In the genomic region with DNA sequence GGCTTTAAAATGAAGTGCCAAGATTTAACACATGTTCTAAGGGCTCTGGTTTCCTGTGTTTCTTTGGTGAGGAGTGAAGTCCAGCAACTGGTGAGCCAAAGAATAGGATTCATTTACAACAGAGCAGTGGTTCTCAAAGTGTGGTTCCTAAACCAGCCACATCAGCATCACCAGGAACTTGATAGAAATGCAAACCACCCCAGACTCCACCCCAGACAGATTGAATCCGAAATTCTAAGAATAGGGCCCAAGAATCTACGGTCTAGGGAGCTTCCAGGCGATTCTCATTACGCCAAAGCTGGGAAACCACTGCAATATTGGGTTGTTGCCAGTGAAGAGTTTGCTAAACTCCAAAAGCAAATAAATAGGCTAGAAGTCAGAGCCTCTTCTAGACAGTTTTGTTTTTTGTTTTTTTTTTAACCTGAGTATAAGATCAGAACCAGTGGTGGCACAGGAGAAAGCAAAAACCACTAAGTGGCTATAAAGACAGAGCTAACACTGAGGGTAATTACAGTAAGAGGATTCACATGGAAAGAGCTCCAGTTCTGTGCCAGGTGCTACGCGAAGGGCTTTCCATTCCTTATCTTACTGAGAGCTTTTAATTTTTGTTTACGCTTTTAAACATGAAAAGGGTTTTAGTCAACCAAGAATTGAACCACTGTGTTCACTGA, we compare ENCODE assay signal across 10 cellular contexts. TPM values are rescaled to one million over a fixed set of nuclear protein-coding genes. Genes with fewer than 3 reads are reported as not detected.
A peak's percentile ranks its signal among the peaks of the same experiment; 100 is the strongest.
DNase-seq lines count a peak whose midpoint lies in the region; ATAC-seq and TF ChIP-seq lines count a peak whose summit lies in the region.
"Had no signal": no experiment of that assay in that cellular context is flagged by ENCODE, and none has a peak within 500 bp of the region (broad histone marks: within the 10 kb centered on the region; RNA-seq: fewer than 3 reads in every experiment).

No MANE protein-coding gene starts in this region.

- TF ChIP-seq CTCF in heart left ventricle (IDR thresholded peaks at IDR 0.05): peak in 2 of 12 donors; percentile 12 to 20
- no peak for TF ChIP-seq CTCF in A673 (conservative IDR thresholded peaks at IDR 0.05; ENCODE audit: low read depth, low read length)

- CTCF ChIA-PET in A673 (lab: Charles Lee): no interaction called here

- POLR2A ChIA-PET in A673 (lab: Charles Lee; ENCODE audit: low non-redundant PET): no interaction called here

- H3K36me3 ChIP-seq in SJCRH30: no peaks in the 10 kb centered on the region
- no peaks in the 10 kb centered on the region for H3K36me3 ChIP-seq in heart left ventricle
- H3K36me3 ChIP-seq in skeletal muscle tissue (ENCODE audit: control insufficient read depth in 3 of 3, insufficient read depth in 3 of 3, low read length in 3 of 3): no peaks in the 10 kb centered on the region
- H3K36me3 ChIP-seq in A673 (ENCODE audit: insufficient read depth, low read length, poor library complexity, severe bottlenecking): no peaks in the 10 kb centered on the region

- intact Hi-C loops in heart left ventricle (cut with DNase I) (loop anchor here in 7 of 10 donors (1.0 to 5.0 kb wide), 6 partner anchors 35 to 68 kb away; a partner anchor contains a TSS), A673 (cut with micrococcal nuclease; ENCODE audit: unreplicated experiment) (no loop called here)

- H3K27me3 ChIP-seq in SJCRH30 (no peaks in the 10 kb centered on the region), heart left ventricle (no peaks in the 10 kb centered on the region), skeletal muscle tissue (ENCODE audit: control insufficient read depth in 3 of 3, insufficient read depth in 3 of 3, low read length in 3 of 3) (no peaks in the 10 kb centered on the region), A673 (replicated peaks; ENCODE audit: insufficient read depth, low read depth, low read length, poor library complexity) (no peaks in the 10 kb centered on the region)

- WGBS in heart left ventricle, 4 donors: 36 to 62% (median 40%) methylated on average over 7 of the region's 7 CpGs

- H3K27ac ChIP-seq in SJCRH30: peak overlapping the region; percentile 36
- H3K27ac ChIP-seq in heart left ventricle: peak overlapping the region; percentile 79 to 94 (median 86)
- peak overlapping the region; percentile 84 for H3K27ac ChIP-seq in skeletal muscle tissue (ENCODE audit: low read depth, low read length)
- no peak overlapping the region for H3K27ac ChIP-seq in A673 (ENCODE audit: low read depth, low read length, poor library complexity, severe bottlenecking)

- peak; percentile 45 to 74 (median 66) for ATAC-seq in heart left ventricle
- no peak for ATAC-seq in HG03571 (IDR thresholded peaks at IDR 0.05; ENCODE audit: unreplicated experiment)
- ATAC-seq: activated T-cell treated with anti-CD3 and anti-CD28 coated beads, Interleukin-2, amount 50 U/mL, for 72 hours had no signal

- peak; percentile 59 for DNase-seq in GM03348 (ENCODE audit: low spot score)
- DNase-seq in SJCRH30: peak in 1 of 2 experiments; percentile 36
- peak in 4 of 5 donors; percentile 28 to 51 (median 39) for DNase-seq in heart left ventricle
- no peak for DNase-seq in SW 1271 (lab: John Stamatoyannopoulos, UW)
- DNase-seq in iPS-NIHi11 (ENCODE audit: low spot score): no peak
- no peak for DNase-seq in A673 (ENCODE audit: low spot score)
- DNase-seq: activated T-cell treated with anti-CD3 and anti-CD28 coated beads, Interleukin-2, amount 50 U/mL, for 72 hours had no signal

- BruUV-seq in A673 (replicated peaks; lab: Mats Ljungman, UMichigan): no TSS peak

- TF ChIP-seq POLR2A in heart left ventricle (IDR thresholded peaks at IDR 0.05): no peak

- peak overlapping the region in 2 of 3 donors; percentile 5 to 11 for H3K9ac ChIP-seq in skeletal muscle tissue (ENCODE audit: low read depth in 1 of 3, low read length in 3 of 3)

- no peaks in the 10 kb centered on the region for H3K9me3 ChIP-seq in SJCRH30 (replicated peaks)
- no peaks in the 10 kb centered on the region for H3K9me3 ChIP-seq in heart left ventricle
- H3K9me3 ChIP-seq in skeletal muscle tissue (ENCODE audit: control insufficient read depth in 3 of 3, low read length in 3 of 3): no peaks in the 10 kb centered on the region
- H3K9me3 ChIP-seq in A673 (ENCODE audit: low read depth, low read length, poor library complexity, severe bottlenecking): no peaks in the 10 kb centered on the region

- H3K4me3 ChIP-seq in SJCRH30 (no peak overlapping the region), heart left ventricle (peak overlapping the region in 7 of 12 donors; percentile 4 to 24 (median 19)), skeletal muscle tissue (ENCODE audit: low read length in 3 of 3) (peak overlapping the region in 1 of 3 donors; percentile 33), A673 (ENCODE audit: low read depth, low read length, poor library complexity, severe bottlenecking) (no peak overlapping the region)

- H3K4me1 ChIP-seq in SJCRH30 (peaks cover 17% of the 10 kb centered on the region), heart left ventricle (peaks cover 0 to 71% (median 49%) of the 10 kb centered on the region in 12 donors), skeletal muscle tissue (ENCODE audit: control insufficient read depth in 3 of 3, insufficient read depth in 3 of 3, low read length in 3 of 3) (peaks cover 3 to 30% (median 11%) of the 10 kb centered on the region in 3 donors), A673 (ENCODE audit: insufficient read depth, low read length, poor library complexity, severe bottlenecking) (no peaks in the 10 kb centered on the region)

RNA-seq across cellular contexts. Expression of a gene that starts 42.5 kb away (rescaled TPM):
- total RNA-seq in SJCRH30 (2014; rRNA removed; shearing (Covaris generic)): not detected in 2 replicates
- 10 to 100 TPM; 17.8 to 65.6 (median 31.3) TPM for total RNA-seq in heart left ventricle
- polyA plus RNA-seq in heart left ventricle: 10 to 100 TPM in 1 of 2 donors, 1 to 10 TPM in 1; 7.5 to 24.4 TPM
- 0.52 TPM for total RNA-seq in skeletal muscle tissue
- 0.20 TPM in 1 of 2 replicates, not detected in the other for total RNA-seq in A673 (2021)
- total RNA-seq: activated T-cell treated with anti-CD3 and anti-CD28 coated beads, Interleukin-2, amount 50 U/mL, for 72 hours; NCI-H460 had no signal

RNA-seq across cellular contexts. Expression of a gene that starts 51.9 kb away (rescaled TPM):
- not detected in 2 replicates for total RNA-seq in SJCRH30 (2014; rRNA removed; shearing (Covaris generic))
- 1 to 10 TPM in 7 of 9 donors, under 1 TPM in 2; 0.75 to 2.7 (median 1.6) TPM for total RNA-seq in heart left ventricle
- 1 to 10 TPM in 1 of 2 donors, under 1 TPM in 1; 0.58 to 1.4 TPM for polyA plus RNA-seq in heart left ventricle
- total RNA-seq in skeletal muscle tissue: not detected
- total RNA-seq in A673 (2021): not detected in 2 replicates
- total RNA-seq: activated T-cell treated with anti-CD3 and anti-CD28 coated beads, Interleukin-2, amount 50 U/mL, for 72 hours; NCI-H460 had no signal

Comparison
In these comparisons a context has a peak if more than half of its experiments do, and no peak if none do; other contexts are left out.
1. DNase-seq: peak in GM03348 (single experiment) and heart left ventricle (4 of 5); none in SW 1271 (0 of 2), iPS-NIHi11 (single experiment) and A673 (single experiment).
2. H3K4me3 ChIP-seq: peak in heart left ventricle (7 of 12); none in SJCRH30 (single experiment) and A673 (single experiment).
3. RNA of a gene that starts 42.5 kb away (total RNA-seq): 17.8 to 65.6 TPM in heart left ventricle; 0.52 TPM in skeletal muscle tissue (single experiment), 0.20 TPM in A673 and not detected in SJCRH30; every median in the first group is over 10 times any median in the second.